ENCODE assay signal across 21 cellular contexts in genomic region chr4:113170115-113170817, GRCh38.
A peak's percentile ranks its signal among the peaks of the same experiment; 100 is the strongest.
DNase-seq lines count a peak whose midpoint lies in the region; ATAC-seq and TF ChIP-seq lines count a peak whose summit lies in the region.
"Had no signal": no experiment of that assay in that cellular context is flagged by ENCODE, and none has a peak within 500 bp of the region (broad histone marks: within the 10 kb centered on the region; RNA-seq: fewer than 3 reads in every experiment).

No MANE protein-coding gene starts in this region.

- ATAC-seq in left ventricle myocardium superior, result peak; percentile 57
- no peak for ATAC-seq in HG03139 (IDR thresholded peaks at IDR 0.05; ENCODE audit: unreplicated experiment)
- ATAC-seq: K562 had no signal

- WGBS in mesodermal cell (ENCODE audit: insufficient coverage in 2 of 2), 2 experiments, result 94% methylated on average over 3 of the region's 5 CpGs; no CpG with 5 or more reads in 1 of the 2 experiments

- H3K9ac ChIP-seq in neural progenitor cell, result no peak overlapping the region

- H3K4me3 ChIP-seq in mesodermal cell (ENCODE audit: extremely low read depth, insufficient read depth, low read length, poor library complexity, severe bottlenecking) (no peak overlapping the region), neural progenitor cell (no peak overlapping the region)
- H3K4me3 ChIP-seq: K562, SJCRH30 had no signal

- no peak overlapping the region for H2AFZ ChIP-seq in neural progenitor cell (replicated peaks)

- no peaks in the 10 kb centered on the region for H3K9me3 Mint-ChIP-seq in neural progenitor cell
- H3K9me3 Mint-ChIP-seq: CD4-positive, alpha-beta memory T cell had no signal

- H3K27me3 ChIP-seq in neural progenitor cell, result no peaks in the 10 kb centered on the region
- H3K27me3 ChIP-seq: SJCRH30 had no signal

- no peaks in the 10 kb centered on the region for H3K9me3 ChIP-seq in mesodermal cell (ENCODE audit: control insufficient read depth, low read length)
- no peaks in the 10 kb centered on the region for H3K9me3 ChIP-seq in neural progenitor cell (ENCODE audit: low read depth)
- H3K9me3 ChIP-seq: SJCRH30 had no signal

- peaks cover 19% of the 10 kb centered on the region for H3K4me1 ChIP-seq in mesodermal cell (ENCODE audit: control insufficient read depth, insufficient read depth, low read length, poor library complexity, severe bottlenecking)
- H3K4me1 ChIP-seq in neural progenitor cell, result peaks cover 56% of the 10 kb centered on the region

- peak overlapping the region; percentile 50 for H3K27ac ChIP-seq in mesodermal cell (ENCODE audit: low read depth, low read length, severe bottlenecking)
- H3K27ac ChIP-seq in neural progenitor cell, result no peak overlapping the region
- H3K27ac ChIP-seq: SJCRH30 had no signal

- H3K4me3 Mint-ChIP-seq in neural progenitor cell, result no peak overlapping the region
- H3K4me3 Mint-ChIP-seq: CD4-positive, alpha-beta memory T cell had no signal

- H3K27ac Mint-ChIP-seq in neural progenitor cell, result no peak overlapping the region
- H3K27ac Mint-ChIP-seq: CD4-positive, alpha-beta memory T cell had no signal

- no peak for TF ChIP-seq CTCF in neural progenitor cell (IDR thresholded peaks at IDR 0.05)

- H3K4me2 ChIP-seq in neural progenitor cell, result peak overlapping the region; percentile 1

- H3K36me3 ChIP-seq in mesodermal cell (ENCODE audit: control insufficient read depth, insufficient read depth, low read length), result no peaks in the 10 kb centered on the region
- H3K36me3 ChIP-seq in neural progenitor cell, result peaks cover 1% of the 10 kb centered on the region
- H3K36me3 ChIP-seq: SJCRH30 had no signal

- H3K27me3 Mint-ChIP-seq in neural progenitor cell (ENCODE audit: insufficient read depth, low read depth), result no peaks in the 10 kb centered on the region

- peaks cover 39% of the 10 kb centered on the region for H3K79me2 ChIP-seq in neural progenitor cell (ENCODE audit: low read depth)

- peaks cover 19% of the 10 kb centered on the region for H3F3A ChIP-seq in neural progenitor cell (ENCODE audit: low read depth)

- peaks cover 23% of the 10 kb centered on the region for H3K4me1 Mint-ChIP-seq in neural progenitor cell
- H3K4me1 Mint-ChIP-seq: CD4-positive, alpha-beta memory T cell had no signal

- peaks cover 72% of the 10 kb centered on the region for H4K20me1 ChIP-seq in neural progenitor cell (ENCODE audit: low read depth)

- no peak for DNase-seq in left ventricle myocardium superior
- DNase-seq in cardiac septum (ENCODE audit: low spot score), result no peak
- DNase-seq in neural progenitor cell (ENCODE audit: low spot score), result no peak
- no peak for DNase-seq in NCI-H146 (lab: John Stamatoyannopoulos, UW)
- no peak for DNase-seq in activated naive CD4-positive, alpha-beta T cell treated with Interleukin-2 at 50 U/mL for 16 hours
- DNase-seq: C1 segment of cervical spinal cord; CD4-positive, alpha-beta memory T cell; COR-L47; GOT3; HCEC 1CT; Kasumi-1; NCI-H1092 treated with DMSO at 0.1 percent for 48 hours; NCI-H1436; NCI-H187 treated with DMSO at 0.1 percent for 48 hours; NCI-H2171 treated with DMSO at 0.1 percent for 48 hours; NCI-H345; NCI-H510A treated with DMSO at 0.1 percent for 48 hours; SJCRH30 had no signal

- no peaks in the 10 kb centered on the region for H3K36me3 Mint-ChIP-seq in neural progenitor cell
- H3K36me3 Mint-ChIP-seq: CD4-positive, alpha-beta memory T cell had no signal

- intact Hi-C loops in left ventricle myocardium superior (cut with micrococcal nuclease), result no loop called here
- intact Hi-C loops in cardiac septum (cut with DNase I), result no loop called here
